12 cellular contexts compared by ENCODE assay signal in the genomic region with DNA sequence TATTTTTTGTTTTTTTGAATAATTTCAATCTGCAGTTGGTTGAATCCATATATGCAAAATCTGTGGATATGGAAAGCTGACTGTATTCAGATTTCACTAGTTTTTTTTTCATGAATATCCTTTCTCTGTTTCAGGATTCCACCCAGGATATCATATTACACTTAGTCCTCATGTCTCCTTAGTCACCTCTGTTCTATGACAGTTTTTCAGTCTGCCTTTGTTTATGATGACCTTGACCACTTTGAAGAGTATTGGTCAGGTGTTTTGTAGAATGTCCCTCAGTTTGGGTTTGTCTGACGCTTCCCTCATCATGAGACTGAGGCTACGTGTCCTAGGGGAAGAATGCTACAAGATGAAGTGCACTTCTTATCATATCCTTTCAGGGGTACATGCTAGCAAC. TPM values are rescaled to one million over a fixed set of nuclear protein-coding genes. Genes with fewer than 3 reads are reported as not detected.
A peak's percentile ranks its signal among the peaks of the same experiment; 100 is the strongest.
DNase-seq lines count a peak whose midpoint lies in the region; TF ChIP-seq lines count a peak whose summit lies in the region.
"Had no signal": no experiment of that assay in that cellular context is flagged by ENCODE, and none has a peak within 500 bp of the region (broad histone marks: within the 10 kb centered on the region; RNA-seq: fewer than 3 reads in every experiment).

No MANE protein-coding gene starts in this region.

- H3K36me3 ChIP-seq in endodermal cell (ENCODE audit: control insufficient read depth, insufficient read depth, low read length) (no peaks in the 10 kb centered on the region), mesenchymal stem cell (ENCODE audit: control insufficient read depth in 1 of 2, insufficient read depth in 2 of 2, low read depth in 1 of 2, low read length in 2 of 2) (no peaks in the 10 kb centered on the region), smooth muscle cell (ENCODE audit: low read depth) (no peaks in the 10 kb centered on the region), uterus (no peaks in the 10 kb centered on the region)
- H3K36me3 ChIP-seq: BE2C had no signal

- TF ChIP-seq POLR2A in uterus (IDR thresholded peaks at IDR 0.05), result no peak

- intact Hi-C loops in posterior vena cava (cut with DNase I) (no loop called here), uterus (cut with DNase I; ENCODE audit: low total_unique reads) (no loop called here)

- no peaks in the 10 kb centered on the region for H4K20me1 ChIP-seq in smooth muscle cell (ENCODE audit: low read depth)

- no peaks in the 10 kb centered on the region for H3F3A ChIP-seq in smooth muscle cell (ENCODE audit: low read depth)

- H2BK15ac ChIP-seq in mesenchymal stem cell (ENCODE audit: low read depth, poor library complexity, severe bottlenecking), result no peak overlapping the region

- H2BK5ac ChIP-seq in mesenchymal stem cell (ENCODE audit: low read depth, low read length, poor library complexity, severe bottlenecking), result no peak overlapping the region

- H3K27ac ChIP-seq in endodermal cell (ENCODE audit: low read depth, low read length), result no peak overlapping the region
- H3K27ac ChIP-seq in mesenchymal stem cell (ENCODE audit: low read length, poor library complexity, severe bottlenecking), result no peak overlapping the region
- no peak overlapping the region for H3K27ac ChIP-seq in smooth muscle cell (ENCODE audit: low read depth)
- no peak overlapping the region for H3K27ac ChIP-seq in uterus

- DNase-seq in ELR (ENCODE audit: low read depth) (peak; percentile 22), M059J (ENCODE audit: low read depth) (peak; percentile 37), endodermal cell (peak; percentile 7), mesenchymal stem cell (peak; percentile 25), posterior vena cava (ENCODE audit: low spot score) (no peak), smooth muscle cell (lab: John Stamatoyannopoulos, UW; ENCODE audit: unreplicated experiment) (no peak), uterus (no peak)
- DNase-seq: BE2C; CD4-positive, alpha-beta memory T cell; NCI-H1930; NCI-H226; NCI-H69 had no signal

- TF ChIP-seq CTCF in endodermal cell (conservative IDR thresholded peaks at IDR 0.05), result no peak
- no peak for TF ChIP-seq CTCF in smooth muscle cell (IDR thresholded peaks at IDR 0.05; ENCODE audit: borderline replicate concordance, insufficient read depth, poor library complexity, severe bottlenecking)
- TF ChIP-seq CTCF in uterus (IDR thresholded peaks at IDR 0.05), result no peak

- H4K91ac ChIP-seq in mesenchymal stem cell (ENCODE audit: low read length), result no peak overlapping the region

- H4K8ac ChIP-seq in mesenchymal stem cell (ENCODE audit: low read length), result no peak overlapping the region

- no peaks in the 10 kb centered on the region for H3K9me3 ChIP-seq in endodermal cell (ENCODE audit: control insufficient read depth, low read length)
- H3K9me3 ChIP-seq in mesenchymal stem cell (ENCODE audit: control insufficient read depth, low read length), result no peaks in the 10 kb centered on the region
- no peaks in the 10 kb centered on the region for H3K9me3 ChIP-seq in smooth muscle cell (replicated peaks; ENCODE audit: low read depth)
- no peaks in the 10 kb centered on the region for H3K9me3 ChIP-seq in uterus
- H3K9me3 ChIP-seq: BE2C had no signal

- no peak overlapping the region for H3K27ac Mint-ChIP-seq in endodermal cell
- H3K27ac Mint-ChIP-seq: CD4-positive, alpha-beta memory T cell had no signal

- no peaks in the 10 kb centered on the region for H3K9me3 Mint-ChIP-seq in endodermal cell

- H3K79me1 ChIP-seq in mesenchymal stem cell (replicated peaks; ENCODE audit: low read length, poor library complexity, severe bottlenecking), result no peaks in the 10 kb centered on the region

- no peak overlapping the region for H3K4me3 ChIP-seq in endodermal cell (ENCODE audit: low read length)
- H3K4me3 ChIP-seq in mesenchymal stem cell (ENCODE audit: insufficient read depth in 1 of 2, low read depth in 1 of 2, low read length in 2 of 2), result no peak overlapping the region
- no peak overlapping the region for H3K4me3 ChIP-seq in smooth muscle cell
- no peak overlapping the region for H3K4me3 ChIP-seq in uterus

- H3K4me1 ChIP-seq in endodermal cell (ENCODE audit: control insufficient read depth, insufficient read depth, low read length), result peaks cover 3% of the 10 kb centered on the region
- no peaks in the 10 kb centered on the region for H3K4me1 ChIP-seq in mesenchymal stem cell (ENCODE audit: control insufficient read depth, insufficient read depth, low read depth, low read length)
- no peaks in the 10 kb centered on the region for H3K4me1 ChIP-seq in smooth muscle cell (ENCODE audit: low read depth)
- H3K4me1 ChIP-seq in uterus, result no peaks in the 10 kb centered on the region
- H3K4me1 ChIP-seq: BE2C had no signal

- H2BK12ac ChIP-seq in mesenchymal stem cell (ENCODE audit: low read length in 2 of 2), result no peak overlapping the region

- H2AFZ ChIP-seq in mesenchymal stem cell (ENCODE audit: low read depth, low read length), result no peak overlapping the region
- no peak overlapping the region for H2AFZ ChIP-seq in smooth muscle cell (ENCODE audit: low read depth)

- H3K27me3 Mint-ChIP-seq in endodermal cell (ENCODE audit: insufficient read depth), result peaks cover 18% of the 10 kb centered on the region

- H2BK120ac ChIP-seq in mesenchymal stem cell (ENCODE audit: low read depth, low read length), result no peak overlapping the region

- H3K9ac ChIP-seq in endodermal cell (ENCODE audit: extremely low read depth, low read length, poor library complexity, severe bottlenecking), result no peak overlapping the region
- no peak overlapping the region for H3K9ac ChIP-seq in mesenchymal stem cell (ENCODE audit: low read length)
- no peak overlapping the region for H3K9ac ChIP-seq in smooth muscle cell (ENCODE audit: low read depth)

- 88 to 95% methylated on average over 2 of the region's 2 CpGs for WGBS in endodermal cell (ENCODE audit: insufficient coverage in 1 of 2, insufficient read length in 1 of 2), 2 experiments
- WGBS in mesenchymal stem cell, result 88% methylated on average over 2 of the region's 2 CpGs
- 92% methylated on average over 2 of the region's 2 CpGs for WGBS in smooth muscle cell (ENCODE audit: low lambda C conversion rate)

- H3K4me2 ChIP-seq in mesenchymal stem cell (ENCODE audit: low read length, poor library complexity, severe bottlenecking) (no peak overlapping the region), smooth muscle cell (no peak overlapping the region)

- peaks cover 4% of the 10 kb centered on the region for H3K4me1 Mint-ChIP-seq in endodermal cell
- H3K4me1 Mint-ChIP-seq: CD4-positive, alpha-beta memory T cell had no signal

- H2AK5ac ChIP-seq in mesenchymal stem cell (ENCODE audit: low read length, severe bottlenecking), result no peak overlapping the region

- H3K4ac ChIP-seq in mesenchymal stem cell (ENCODE audit: low read depth in 1 of 2, low read length in 2 of 2), result no peak overlapping the region

- H3K36me3 Mint-ChIP-seq in endodermal cell (ENCODE audit: low read depth), result no peaks in the 10 kb centered on the region
- H3K36me3 Mint-ChIP-seq: CD4-positive, alpha-beta memory T cell had no signal

- peaks cover 19% of the 10 kb centered on the region for H3K27me3 ChIP-seq in endodermal cell (ENCODE audit: control insufficient read depth, insufficient read depth, low read length, poor library complexity, severe bottlenecking)
- H3K27me3 ChIP-seq in mesenchymal stem cell (ENCODE audit: control insufficient read depth in 1 of 2, insufficient read depth in 1 of 2, low read length in 2 of 2), result no peaks in the 10 kb centered on the region
- peaks cover 18% of the 10 kb centered on the region for H3K27me3 ChIP-seq in smooth muscle cell (ENCODE audit: low read depth)
- H3K27me3 ChIP-seq in uterus, result no peaks in the 10 kb centered on the region
- H3K27me3 ChIP-seq: BE2C had no signal

- H3K23ac ChIP-seq in mesenchymal stem cell (ENCODE audit: low read length in 2 of 2), result no peak overlapping the region

- H3K18ac ChIP-seq in mesenchymal stem cell (ENCODE audit: low read depth in 1 of 2, low read length in 2 of 2), result no peak overlapping the region

- H3K14ac ChIP-seq in mesenchymal stem cell (ENCODE audit: low read length in 2 of 2), result no peak overlapping the region

- H3K79me2 ChIP-seq in smooth muscle cell (ENCODE audit: low read depth), result no peaks in the 10 kb centered on the region

- H3K4me3 Mint-ChIP-seq in endodermal cell, result no peak overlapping the region
- H3K4me3 Mint-ChIP-seq: CD4-positive, alpha-beta memory T cell had no signal

RNA-seq across cellular contexts. Expression of gene INSC, which starts 55.4 kb away (rescaled TPM):
- 0.62 TPM in 1 of 2 replicates, not detected in the other for total RNA-seq in M059J (2014; rRNA removed; shearing (Covaris generic))
- total RNA-seq in endodermal cell, result not detected
- polyA plus RNA-seq in endodermal cell (2013, experiment 1 of 2), result 5.0 TPM
- 4.2 TPM for polyA plus RNA-seq in endodermal cell (2013, experiment 2 of 2)
- 18.2 TPM for polyA plus RNA-seq in mesenchymal stem cell (2013, experiment 1 of 2)
- 18.3 TPM for polyA plus RNA-seq in mesenchymal stem cell (2013, experiment 2 of 2)
- total RNA-seq in posterior vena cava, result under 1 TPM; 0.14 to 0.23 TPM
- total RNA-seq in smooth muscle cell, result not detected in 2 replicates
- polyA plus RNA-seq in smooth muscle cell, result not detected in 2 replicates
- 1 to 10 TPM in 1 of 4 donors, under 1 TPM in 1, not detected in 2; 0.24 to 2.6 TPM for total RNA-seq in uterus
- polyA plus RNA-seq: CD4-positive, alpha-beta memory T cell had no signal

Comparison
In these comparisons a context has a peak if more than half of its experiments do, and no peak if none do; other contexts are left out.
1. DNase-seq: peak in ELR (single experiment), M059J (single experiment), endodermal cell (single experiment) and mesenchymal stem cell (single experiment); none in posterior vena cava (single experiment), smooth muscle cell (single experiment) and uterus (0 of 2).